18 cellular contexts compared by ENCODE assay signal in the genomic region with DNA sequence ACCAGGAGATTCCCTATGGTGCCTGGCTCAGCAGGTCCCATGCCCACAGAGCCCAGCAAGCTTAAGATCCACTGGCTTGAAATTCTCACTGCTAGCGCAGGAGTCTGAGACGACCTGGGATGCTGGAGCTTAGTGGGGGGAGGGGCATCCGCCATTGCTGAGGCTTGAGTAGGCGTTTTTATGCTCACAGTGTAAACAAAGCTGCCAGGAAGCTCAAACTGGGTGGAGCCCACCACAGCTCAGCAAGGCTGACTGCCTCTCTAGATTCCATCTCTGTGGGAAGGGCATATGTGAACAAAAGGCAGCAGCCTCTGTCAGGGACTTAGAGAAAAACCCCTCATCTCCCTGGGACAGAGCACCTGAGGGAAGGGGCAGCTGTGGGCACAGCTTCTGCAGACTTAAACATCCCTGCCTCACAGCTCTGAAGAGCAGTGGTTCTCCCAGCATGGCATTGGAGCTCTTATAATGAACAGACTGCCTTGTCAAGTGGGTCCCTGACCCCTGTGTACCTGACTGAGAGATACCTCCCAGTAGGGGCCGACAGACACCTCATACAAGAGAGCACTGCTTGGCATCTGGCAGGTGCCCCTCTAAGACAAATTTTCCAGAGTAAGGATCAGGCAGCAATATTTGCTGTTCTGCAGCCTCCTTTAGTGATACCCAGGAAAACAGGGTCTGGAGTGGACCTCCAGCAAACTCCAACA.
DNase-seq lines count a peak whose midpoint lies in the region; TF ChIP-seq lines count a peak whose summit lies in the region.
"Had no signal": no experiment of that assay in that cellular context is flagged by ENCODE, and none has a peak within 500 bp of the region (broad histone marks: within the 10 kb centered on the region; RNA-seq: fewer than 3 reads in every experiment).

No MANE protein-coding gene starts in this region.

- no peak overlapping the region for H2BK15ac ChIP-seq in mesenchymal stem cell (ENCODE audit: low read depth, poor library complexity, severe bottlenecking)

- POLR2A ChIA-PET in HEK293 (lab: Yijun Ruan, JAX): interaction anchor here (1.6 kb wide), 1 partner anchor 12 kb away, joined by 4 read pairs; no protein-coding TSS in a partner anchor
- POLR2A ChIA-PET in activated CD4-positive, alpha-beta memory T cell treated with anti-CD3 and anti-CD28 coated beads, Interleukin-2, amount 10 ng/mL, durations not matched to agents 7 days and 5 days (lab: Charles Lee): no interaction called here

- peak; percentile 42 for DNase-seq in CMK (ENCODE audit: low read depth)
- peak; percentile 31 for DNase-seq in activated CD4-positive, alpha-beta memory T cell treated with anti-CD3 and anti-CD28 coated beads, Interleukin-2, amount 10 ng/mL, durations not matched to agents 7 days and 5 days
- peak; percentile 35 for DNase-seq in left kidney (ENCODE audit: low read depth, low spot score)
- no peak for DNase-seq in mesenchymal stem cell
- DNase-seq in foreskin melanocyte: no peak
- DNase-seq in DMS114 treated with DMSO at 0.1 percent for 48 hours (lab: John Stamatoyannopoulos, UW; ENCODE audit: unreplicated experiment): no peak
- DNase-seq in COLO829 (ENCODE audit: low spot score): no peak
- DNase-seq: DND-41; foreskin keratinocyte; KG1; left cardiac atrium; stimulated activated CD4-positive, alpha-beta T cell treated with anti-CD3 and anti-CD28 coated beads, Interleukin-4, amount 100 ng/mL, for 1 hour had no signal

- H2AK5ac ChIP-seq in mesenchymal stem cell (ENCODE audit: low read length, severe bottlenecking): no peak overlapping the region

- no peak overlapping the region for H3K14ac ChIP-seq in mesenchymal stem cell (ENCODE audit: low read length in 2 of 2)

- WGBS in mesenchymal stem cell: 26% methylated on average over 5 of the region's 5 CpGs

- H3K18ac ChIP-seq in mesenchymal stem cell (ENCODE audit: low read depth in 1 of 2, low read length in 2 of 2): no peak overlapping the region

- no peaks in the 10 kb centered on the region for H3K79me1 ChIP-seq in mesenchymal stem cell (replicated peaks; ENCODE audit: low read length, poor library complexity, severe bottlenecking)

- H4K91ac ChIP-seq in mesenchymal stem cell (ENCODE audit: low read length): no peak overlapping the region

- H3K27ac ChIP-seq in HEK293 (ENCODE audit: extremely low read depth, low read depth, low read length) (no peak overlapping the region), mesenchymal stem cell (ENCODE audit: low read length, poor library complexity, severe bottlenecking) (no peak overlapping the region)
- H3K27ac ChIP-seq: cardiac muscle cell, foreskin keratinocyte, right atrium auricular region, SJCRH30 had no signal

- no peak overlapping the region for H3K9ac ChIP-seq in mesenchymal stem cell (ENCODE audit: low read length)

- no peaks in the 10 kb centered on the region for H3K27me3 ChIP-seq in mesenchymal stem cell (ENCODE audit: control insufficient read depth in 1 of 2, insufficient read depth in 1 of 2, low read length in 2 of 2)
- H3K27me3 ChIP-seq: cardiac muscle cell, foreskin keratinocyte, right atrium auricular region, SJCRH30 had no signal

- no peaks in the 10 kb centered on the region for H3K4me1 ChIP-seq in HEK293 (ENCODE audit: control insufficient read depth, insufficient read depth, low read length)
- H3K4me1 ChIP-seq in mesenchymal stem cell (ENCODE audit: control insufficient read depth, insufficient read depth, low read depth, low read length): no peaks in the 10 kb centered on the region
- H3K4me1 ChIP-seq: foreskin keratinocyte, right atrium auricular region, SJCRH30 had no signal

- H3K4me3 ChIP-seq in HEK293 (ENCODE audit: low read depth, low read length): no peak overlapping the region
- H3K4me3 ChIP-seq in mesenchymal stem cell (ENCODE audit: insufficient read depth in 1 of 2, low read depth in 1 of 2, low read length in 2 of 2): no peak overlapping the region
- H3K4me3 ChIP-seq: cardiac muscle cell, GM12878, right atrium auricular region, SJCRH30 had no signal

- no peaks in the 10 kb centered on the region for H3K27me3 Mint-ChIP-seq in activated CD4-positive, alpha-beta memory T cell treated with anti-CD3 and anti-CD28 coated beads, Interleukin-2, amount 10 ng/mL, durations not matched to agents 7 days and 5 days
- H3K27me3 Mint-ChIP-seq: activated naive CD8-positive, alpha-beta T cell had no signal

- CTCF ChIA-PET in HEK293 (lab: Yijun Ruan, JAX): interaction anchor here (0.8 kb wide), 1 partner anchor 74 kb away, joined by 3 read pairs; no protein-coding TSS in a partner anchor
- CTCF ChIA-PET in activated CD4-positive, alpha-beta memory T cell treated with anti-CD3 and anti-CD28 coated beads, Interleukin-2, amount 10 ng/mL, durations not matched to agents 7 days and 5 days (lab: Charles Lee): no interaction called here

- H3K9me3 ChIP-seq in HEK293 (ENCODE audit: control insufficient read depth, insufficient read depth, low read depth, low read length): no peaks in the 10 kb centered on the region
- H3K9me3 ChIP-seq in mesenchymal stem cell (ENCODE audit: control insufficient read depth, low read length): no peaks in the 10 kb centered on the region
- H3K9me3 ChIP-seq: SJCRH30 had no signal

- H3K36me3 ChIP-seq in HEK293 (ENCODE audit: control insufficient read depth in 2 of 2, insufficient read depth in 1 of 2, low read length in 2 of 2) (no peaks in the 10 kb centered on the region), mesenchymal stem cell (ENCODE audit: control insufficient read depth in 1 of 2, insufficient read depth in 2 of 2, low read depth in 1 of 2, low read length in 2 of 2) (no peaks in the 10 kb centered on the region)
- H3K36me3 ChIP-seq: cardiac muscle cell, right atrium auricular region, SJCRH30 had no signal

- H3K9me3 Mint-ChIP-seq in activated CD4-positive, alpha-beta memory T cell treated with anti-CD3 and anti-CD28 coated beads, Interleukin-2, amount 10 ng/mL, durations not matched to agents 7 days and 5 days: peaks cover 8% of the 10 kb centered on the region

- H2BK120ac ChIP-seq in mesenchymal stem cell (ENCODE audit: low read depth, low read length): no peak overlapping the region

- no peak overlapping the region for H2AFZ ChIP-seq in mesenchymal stem cell (ENCODE audit: low read depth, low read length)

- H2BK12ac ChIP-seq in mesenchymal stem cell (ENCODE audit: low read length in 2 of 2): no peak overlapping the region

- H3K23ac ChIP-seq in mesenchymal stem cell (ENCODE audit: low read length in 2 of 2): no peak overlapping the region

- H4K8ac ChIP-seq in mesenchymal stem cell (ENCODE audit: low read length): no peak overlapping the region

- no peak overlapping the region for H2BK5ac ChIP-seq in mesenchymal stem cell (ENCODE audit: low read depth, low read length, poor library complexity, severe bottlenecking)

- no peak overlapping the region for H3K27ac Mint-ChIP-seq in activated CD4-positive, alpha-beta memory T cell treated with anti-CD3 and anti-CD28 coated beads, Interleukin-2, amount 10 ng/mL, durations not matched to agents 7 days and 5 days
- H3K27ac Mint-ChIP-seq: activated naive CD8-positive, alpha-beta T cell had no signal

- no peak overlapping the region for H3K4ac ChIP-seq in mesenchymal stem cell (ENCODE audit: low read depth in 1 of 2, low read length in 2 of 2)

- H3K4me2 ChIP-seq in mesenchymal stem cell (ENCODE audit: low read length, poor library complexity, severe bottlenecking): no peak overlapping the region

- no peaks in the 10 kb centered on the region for H3K36me3 Mint-ChIP-seq in activated CD4-positive, alpha-beta memory T cell treated with anti-CD3 and anti-CD28 coated beads, Interleukin-2, amount 10 ng/mL, durations not matched to agents 7 days and 5 days (ENCODE audit: low read depth)

- no peaks in the 10 kb centered on the region for H3K4me1 Mint-ChIP-seq in activated CD4-positive, alpha-beta memory T cell treated with anti-CD3 and anti-CD28 coated beads, Interleukin-2, amount 10 ng/mL, durations not matched to agents 7 days and 5 days

- no peak for TF ChIP-seq CTCF in HEK293 (tag by site-specific recombination; IDR thresholded peaks at IDR 0.05)

- H3K4me3 Mint-ChIP-seq in activated CD4-positive, alpha-beta memory T cell treated with anti-CD3 and anti-CD28 coated beads, Interleukin-2, amount 10 ng/mL, durations not matched to agents 7 days and 5 days: no peak overlapping the region
- H3K4me3 Mint-ChIP-seq: activated naive CD8-positive, alpha-beta T cell had no signal

TF ChIP-seq in HEK293, 187 proteins besides CTCF, POLR2A, EP300 and RAD21:
- TF ChIP-seq, protein P1, sequence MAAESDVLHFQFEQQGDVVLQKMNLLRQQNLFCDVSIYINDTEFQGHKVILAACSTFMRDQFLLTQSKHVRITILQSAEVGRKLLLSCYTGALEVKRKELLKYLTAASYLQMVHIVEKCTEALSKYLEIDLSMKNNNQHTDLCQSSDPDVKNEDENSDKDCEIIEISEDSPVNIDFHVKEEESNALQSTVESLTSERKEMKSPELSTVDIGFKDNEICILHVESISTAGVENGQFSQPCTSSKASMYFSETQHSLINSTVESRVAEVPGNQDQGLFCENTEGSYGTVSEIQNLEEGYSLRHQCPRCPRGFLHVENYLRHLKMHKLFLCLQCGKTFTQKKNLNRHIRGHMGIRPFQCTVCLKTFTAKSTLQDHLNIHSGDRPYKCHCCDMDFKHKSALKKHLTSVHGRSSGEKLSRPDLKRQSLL (tag by site-specific recombination; IDR thresholded peaks at IDR 0.05): 0 out of 2 replicates have a peak, but pooled peaks have one; percentile 41
- TF ChIP-seq ZNF114 (tag by site-specific recombination; IDR thresholded peaks at IDR 0.05): no peak

Comparison
In these comparisons a context has a peak if more than half of its experiments do, and no peak if none do; other contexts are left out.
1. DNase-seq: peak in CMK (single experiment), activated CD4-positive, alpha-beta memory T cell treated with anti-CD3 and anti-CD28 coated beads, Interleukin-2, amount 10 ng/mL, durations not matched to agents 7 days and 5 days (single experiment) and left kidney (single experiment); none in mesenchymal stem cell (single experiment), foreskin melanocyte (single experiment), DMS114 treated with DMSO at 0.1 percent for 48 hours (single experiment) and COLO829 (single experiment).